ENCODE assay signal across 8 cellular contexts in genomic region chr11:66068923-66069714, GRCh38. TPM values are rescaled to one million over a fixed set of nuclear protein-coding genes. Genes with fewer than 3 reads are reported as not detected.
A peak's percentile ranks its signal among the peaks of the same experiment; 100 is the strongest.
DNase-seq lines count a peak whose midpoint lies in the region; ATAC-seq and TF ChIP-seq lines count a peak whose summit lies in the region.

No MANE protein-coding gene starts in this region.

- TF ChIP-seq CTCF in AG04450 (IDR thresholded peaks at IDR 0.05; ENCODE audit: low read depth, low read length) (peak; percentile 9; the same call in 1 of the 2 replicates), GM13976 (IDR thresholded peaks at IDR 0.05; ENCODE audit: borderline replicate concordance, control extremely low read depth, extremely low read depth, insufficient read depth, missing control alignments) (no peak), type B pancreatic cell (conservative IDR thresholded peaks at IDR 0.05) (no peak)

- H3K36me3 ChIP-seq in KOPT-K1 (ENCODE audit: insufficient read depth, low read length) (peaks cover 68% of the 10 kb centered on the region), mucosa of rectum (ENCODE audit: control insufficient read depth in 2 of 2, insufficient read depth in 2 of 2, low read length in 2 of 2) (peaks cover 28 to 43% of the 10 kb centered on the region in 2 donors)

- no peak for ATAC-seq in HG03565 (IDR thresholded peaks at IDR 0.05; ENCODE audit: unreplicated experiment)

- H3K9me3 ChIP-seq in AG04450 (ENCODE audit: control insufficient read depth, insufficient read depth, low read length) (no peaks in the 10 kb centered on the region), KOPT-K1 (ENCODE audit: insufficient read depth, low read length, poor library complexity, severe bottlenecking) (no peaks in the 10 kb centered on the region), mucosa of rectum (ENCODE audit: control insufficient read depth in 2 of 2, low read length in 2 of 2) (no peaks in the 10 kb centered on the region)

- no peaks in the 10 kb centered on the region for H3K27me3 ChIP-seq in AG04450 (ENCODE audit: control insufficient read depth, insufficient read depth, low read length)
- no peaks in the 10 kb centered on the region for H3K27me3 ChIP-seq in mucosa of rectum (ENCODE audit: control insufficient read depth in 2 of 2, insufficient read depth in 2 of 2, low read length in 2 of 2)

- no peak for TF ChIP-seq POLR2A in erythroblast (IDR thresholded peaks at IDR 0.05; ENCODE audit: low read length)

- no peaks in the 10 kb centered on the region for H3K9me3 Mint-ChIP-seq in type B pancreatic cell

- CTCF ChIA-PET in AG04450 (lab: Charles Lee): interaction anchor here (0.5 to 5.3 kb wide), 36 partner anchors 8 to 810 kb away, joined by 3 to 103 read pairs (median 4); partner anchors contain the start of genes CCDC85B and SF3B2

- H3K27ac ChIP-seq in AG04450 (ENCODE audit: low read depth, low read length) (peak overlapping the region; percentile 90), KOPT-K1 (ENCODE audit: low read depth, low read length, poor library complexity, severe bottlenecking) (peak overlapping the region; percentile 49), mucosa of rectum (ENCODE audit: low read depth in 2 of 2, low read length in 2 of 2) (peak overlapping the region; percentile 68 to 75)

- H3K4me1 ChIP-seq in mucosa of rectum (ENCODE audit: control insufficient read depth in 2 of 2, insufficient read depth in 2 of 2, low read length in 2 of 2): peaks cover 13 to 14% of the 10 kb centered on the region in 2 donors

- H3K9ac ChIP-seq in mucosa of rectum (ENCODE audit: low read depth in 1 of 2, low read length in 2 of 2): peak overlapping the region; percentile 65 to 75

- H3K4me3 Mint-ChIP-seq in type B pancreatic cell: peak overlapping the region; percentile 94

- in situ Hi-C loops in GM13976 (cut with MboI; ENCODE audit: low sequenced_read_pairs, unreplicated experiment): no loop called here

- peak overlapping the region; percentile 97 for H3K27ac Mint-ChIP-seq in type B pancreatic cell

- H3K4me3 ChIP-seq in AG04450 (ENCODE audit: low read depth, low read length): peak overlapping the region; percentile 48
- H3K4me3 ChIP-seq in mucosa of rectum (ENCODE audit: low read length in 2 of 2): peak overlapping the region; percentile 57 to 67

- H3K4me1 Mint-ChIP-seq in type B pancreatic cell (ENCODE audit: unreplicated experiment): peaks cover 36% of the 10 kb centered on the region

- POLR2A ChIA-PET in AG04450 (lab: Yijun Ruan, JAX): interaction anchor here (0.9 to 3.0 kb wide), 3 partner anchors 12 to 67 kb away, joined by 3 to 12 read pairs (median 3); partner anchors contain the start of genes BANF1, EIF1AD and SF3B2

- no peak for DNase-seq in AG04450 (ENCODE audit: low read depth, low spot score)
- peak; percentile 64 for DNase-seq in GM13976 (ENCODE audit: low spot score)
- peak; percentile 39 for DNase-seq in activated CD4-positive, alpha-beta T cell treated with anti-CD3 and anti-CD28 coated beads, Interleukin-2, amount 50 U/mL, for 1 hour
- DNase-seq in erythroblast (lab: John Stamatoyannopoulos, UW): peak; percentile 35 to 45
- DNase-seq in type B pancreatic cell (ENCODE audit: extremely low spot score, unreplicated experiment): no peak

- H3K27me3 Mint-ChIP-seq in type B pancreatic cell: no peaks in the 10 kb centered on the region

- peaks cover 37% of the 10 kb centered on the region for H3K36me3 Mint-ChIP-seq in type B pancreatic cell

RNA-seq across cellular contexts. Expression of gene PACS1, which starts 1.0 kb away (rescaled TPM):
- 27.1 and 32.5 TPM in 2 replicates for polyA plus RNA-seq in AG04450 (2011; rRNA removed)
- polyA minus RNA-seq in AG04450 (2011; rRNA and poly(A)+ RNA removed): 83.4 and 117 TPM in 2 replicates
- 44.1 and 49.9 TPM in 2 replicates for total RNA-seq in type B pancreatic cell (ENCODE audit: low replicate concordance)

RNA-seq across cellular contexts. Expression of gene SF3B2, which starts 17.0 kb away (rescaled TPM):
- 88.2 and 97.1 TPM in 2 replicates for polyA plus RNA-seq in AG04450 (2011; rRNA removed)
- 79.5 and 86.6 TPM in 2 replicates for polyA minus RNA-seq in AG04450 (2011; rRNA and poly(A)+ RNA removed)
- 192 and 210 TPM in 2 replicates for total RNA-seq in type B pancreatic cell (ENCODE audit: low replicate concordance)

RNA-seq across cellular contexts. Expression of gene GAL3ST3, which starts 20.2 kb away (rescaled TPM):
- polyA plus RNA-seq in AG04450 (2011; rRNA removed): 0.09 and 0.11 TPM in 2 replicates
- not detected in 2 replicates for polyA minus RNA-seq in AG04450 (2011; rRNA and poly(A)+ RNA removed)
- total RNA-seq in type B pancreatic cell (ENCODE audit: low replicate concordance): 3.7 TPM in 1 of 2 replicates, not detected in the other

RNA-seq across cellular contexts. Expression of gene CATSPER1, which starts 42.8 kb away (rescaled TPM):
- polyA plus RNA-seq in AG04450 (2011; rRNA removed): 0.25 and 0.40 TPM in 2 replicates
- 0.14 and 0.30 TPM in 2 replicates for polyA minus RNA-seq in AG04450 (2011; rRNA and poly(A)+ RNA removed)
- total RNA-seq in type B pancreatic cell (ENCODE audit: low replicate concordance): not detected in 2 replicates

RNA-seq across cellular contexts. Expression of gene CST6, which starts 57.3 kb away (rescaled TPM):
- 0.69 and 1.0 TPM in 2 replicates for polyA plus RNA-seq in AG04450 (2011; rRNA removed)
- polyA minus RNA-seq in AG04450 (2011; rRNA and poly(A)+ RNA removed): 0.55 TPM in 1 of 2 replicates, not detected in the other
- 5.7 TPM in 1 of 2 replicates, not detected in the other for total RNA-seq in type B pancreatic cell (ENCODE audit: low replicate concordance)

Comparison
In these comparisons a context has a peak if more than half of its experiments do, and no peak if none do; other contexts are left out.
1. DNase-seq: peak in GM13976 (single experiment), activated CD4-positive, alpha-beta T cell treated with anti-CD3 and anti-CD28 coated beads, Interleukin-2, amount 50 U/mL, for 1 hour (single experiment) and erythroblast (2 of 2); none in AG04450 (single experiment) and type B pancreatic cell (single experiment).
2. Peak in every context shown above with its lines, with median percentiles within 50 percentile points of each other: H3K27ac ChIP-seq.